Comparison of ENCODE assay signal across 8 cellular contexts in the genomic region with DNA sequence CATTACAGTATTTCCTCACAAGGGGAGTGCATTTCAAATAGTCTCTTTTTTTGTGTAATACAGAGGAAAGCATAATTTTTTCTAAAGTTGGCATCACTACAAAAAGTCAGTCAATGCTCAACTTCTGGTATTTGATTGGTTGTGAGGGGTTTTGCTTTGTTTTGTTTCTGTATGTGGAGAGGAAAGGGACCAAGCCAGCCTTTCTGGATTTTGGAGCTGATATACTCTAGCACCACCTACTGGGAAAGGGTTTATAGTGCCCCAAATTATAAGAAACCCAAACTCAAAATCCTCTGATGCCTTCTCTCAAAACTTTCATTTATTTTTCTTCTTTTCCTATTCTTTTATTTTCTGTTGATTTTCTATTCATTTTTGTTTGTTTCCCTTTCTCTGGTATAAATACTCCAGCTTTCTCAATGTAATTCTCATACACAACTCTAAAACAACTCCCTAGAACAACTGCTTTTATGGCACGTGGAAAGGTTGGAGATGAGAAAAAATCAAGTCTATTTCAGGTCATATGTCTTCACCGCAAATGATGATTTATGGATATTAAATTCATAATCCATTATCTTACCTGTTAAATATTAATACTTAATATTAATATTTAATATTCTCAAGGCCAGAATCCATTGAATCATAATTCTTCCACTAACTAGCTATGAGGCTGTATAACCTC.
A peak's percentile ranks its signal among the peaks of the same experiment; 100 is the strongest.
DNase-seq lines count a peak whose midpoint lies in the region; ATAC-seq, FAIRE-seq and TF ChIP-seq lines count a peak whose summit lies in the region.

No MANE protein-coding gene starts in this region.

- peak; percentile 94 for TF ChIP-seq CTCF in A549 (IDR thresholded peaks at IDR 0.05)
- peak; percentile 55 for TF ChIP-seq CTCF in GM12875 (IDR thresholded peaks at IDR 0.05; ENCODE audit: borderline replicate concordance, insufficient read depth, low read depth, low read length)
- peak; percentile 74 for TF ChIP-seq CTCF in osteoblast (IDR thresholded peaks at IDR 0.05; ENCODE audit: extremely low read depth, low read depth, low read length)

- no peaks in the 10 kb centered on the region for H3K79me2 ChIP-seq in osteoblast (ENCODE audit: insufficient read depth, low read length)

- CTCF ChIA-PET in A549 (lab: Yijun Ruan, JAX): interaction anchor here (0.7 to 6.4 kb wide), 34 partner anchors 8 to 1043 kb away, joined by 3 to 54 read pairs (median 4); no protein-coding TSS in a partner anchor

- peak; percentile 97 for FAIRE-seq in A549 (lab: Jason Lieb, UNC)

- ATAC-seq in A549 (peak; percentile 58 to 61; a peak in 5 of 6 replicates), HG02623 (IDR thresholded peaks at IDR 0.05; ENCODE audit: unreplicated experiment) (no peak)

- peak; percentile 94 to 95 for TF ChIP-seq RAD21 in A549 (conservative IDR thresholded peaks at IDR 0.05 in 1 of 2, IDR thresholded peaks at IDR 0.05 in 1 of 2)

- TF ChIP-seq EP300 in A549 (IDR thresholded peaks at IDR 0.05): no peak

- 9% methylated on average over 2 of the region's 2 CpGs for WGBS in A549 (ENCODE audit: missing lambda C conversion rate)

- no peak for TF ChIP-seq POLR2A in A549 (IDR thresholded peaks at IDR 0.05; ENCODE audit: low read length)

- H3K27me3 ChIP-seq in SJCRH30: no peaks in the 10 kb centered on the region
- H3K27me3 ChIP-seq in osteoblast (ENCODE audit: insufficient read depth, low read length): peaks cover 13% of the 10 kb centered on the region

- no peaks in the 10 kb centered on the region for H4K20me1 ChIP-seq in osteoblast (ENCODE audit: insufficient read depth, low read length)

- peaks cover 80% of the 10 kb centered on the region for H3K4me1 ChIP-seq in A549
- H3K4me1 ChIP-seq in SJCRH30: no peaks in the 10 kb centered on the region
- no peaks in the 10 kb centered on the region for H3K4me1 ChIP-seq in osteoblast (ENCODE audit: insufficient read depth, low read length)

- DNase-seq in A549 (ENCODE audit: low read depth in 1 of 2, low spot score in 1 of 2) (peak; percentile 49 to 92), HuH-7.5 (ENCODE audit: low spot score) (peak; percentile 25), SJCRH30 (peak; percentile 16 to 65), fibroblast of gingiva (ENCODE audit: low read depth) (peak; percentile 56), osteoblast (ENCODE audit: insufficient read length, low spot score, missing footprints) (peak; percentile 30), NK-92 (lab: John Stamatoyannopoulos, UW; ENCODE audit: unreplicated experiment) (no peak)

- peak overlapping the region; percentile 84 for H3K4me2 ChIP-seq in A549
- H3K4me2 ChIP-seq in osteoblast (ENCODE audit: insufficient read depth, low read length): no peak overlapping the region

- no peaks in the 10 kb centered on the region; the same call in 2 of the 3 replicates for H3K9me3 ChIP-seq in A549
- no peaks in the 10 kb centered on the region for H3K9me3 ChIP-seq in SJCRH30 (replicated peaks)
- H3K9me3 ChIP-seq in osteoblast (ENCODE audit: low read depth, low read length): no peaks in the 10 kb centered on the region

- H3K4me3 ChIP-seq in A549 (no peak overlapping the region), GM12875 (ENCODE audit: low read depth, low read length) (no peak overlapping the region), SJCRH30 (no peak overlapping the region), osteoblast (ENCODE audit: insufficient read depth, low read length) (no peak overlapping the region)

- no peak overlapping the region for H2AFZ ChIP-seq in osteoblast (ENCODE audit: low read length)

- H3K27ac ChIP-seq in A549: peak overlapping the region; percentile 82 to 94
- H3K27ac ChIP-seq in SJCRH30: no peak overlapping the region
- no peak overlapping the region for H3K27ac ChIP-seq in osteoblast (ENCODE audit: low read depth, low read length)

- no peaks in the 10 kb centered on the region for H3K36me3 ChIP-seq in SJCRH30
- H3K36me3 ChIP-seq in osteoblast (ENCODE audit: insufficient read depth, low read length): no peaks in the 10 kb centered on the region

- POLR2A ChIA-PET in A549 (lab: Yijun Ruan, JAX): interaction anchor here (1.3 kb wide), 1 partner anchor 134 kb away, joined by 5 read pairs; no protein-coding TSS in a partner anchor

TF ChIP-seq in A549, 52 proteins besides CTCF, POLR2A, EP300 and RAD21 (continues in another document):
- TF ChIP-seq, protein P1, sequence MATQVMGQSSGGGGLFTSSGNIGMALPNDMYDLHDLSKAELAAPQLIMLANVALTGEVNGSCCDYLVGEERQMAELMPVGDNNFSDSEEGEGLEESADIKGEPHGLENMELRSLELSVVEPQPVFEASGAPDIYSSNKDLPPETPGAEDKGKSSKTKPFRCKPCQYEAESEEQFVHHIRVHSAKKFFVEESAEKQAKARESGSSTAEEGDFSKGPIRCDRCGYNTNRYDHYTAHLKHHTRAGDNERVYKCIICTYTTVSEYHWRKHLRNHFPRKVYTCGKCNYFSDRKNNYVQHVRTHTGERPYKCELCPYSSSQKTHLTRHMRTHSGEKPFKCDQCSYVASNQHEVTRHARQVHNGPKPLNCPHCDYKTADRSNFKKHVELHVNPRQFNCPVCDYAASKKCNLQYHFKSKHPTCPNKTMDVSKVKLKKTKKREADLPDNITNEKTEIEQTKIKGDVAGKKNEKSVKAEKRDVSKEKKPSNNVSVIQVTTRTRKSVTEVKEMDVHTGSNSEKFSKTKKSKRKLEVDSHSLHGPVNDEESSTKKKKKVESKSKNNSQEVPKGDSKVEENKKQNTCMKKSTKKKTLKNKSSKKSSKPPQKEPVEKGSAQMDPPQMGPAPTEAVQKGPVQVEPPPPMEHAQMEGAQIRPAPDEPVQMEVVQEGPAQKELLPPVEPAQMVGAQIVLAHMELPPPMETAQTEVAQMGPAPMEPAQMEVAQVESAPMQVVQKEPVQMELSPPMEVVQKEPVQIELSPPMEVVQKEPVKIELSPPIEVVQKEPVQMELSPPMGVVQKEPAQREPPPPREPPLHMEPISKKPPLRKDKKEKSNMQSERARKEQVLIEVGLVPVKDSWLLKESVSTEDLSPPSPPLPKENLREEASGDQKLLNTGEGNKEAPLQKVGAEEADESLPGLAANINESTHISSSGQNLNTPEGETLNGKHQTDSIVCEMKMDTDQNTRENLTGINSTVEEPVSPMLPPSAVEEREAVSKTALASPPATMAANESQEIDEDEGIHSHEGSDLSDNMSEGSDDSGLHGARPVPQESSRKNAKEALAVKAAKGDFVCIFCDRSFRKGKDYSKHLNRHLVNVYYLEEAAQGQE (IDR thresholded peaks at IDR 0.05): no peak
- TF ChIP-seq, protein P2, sequence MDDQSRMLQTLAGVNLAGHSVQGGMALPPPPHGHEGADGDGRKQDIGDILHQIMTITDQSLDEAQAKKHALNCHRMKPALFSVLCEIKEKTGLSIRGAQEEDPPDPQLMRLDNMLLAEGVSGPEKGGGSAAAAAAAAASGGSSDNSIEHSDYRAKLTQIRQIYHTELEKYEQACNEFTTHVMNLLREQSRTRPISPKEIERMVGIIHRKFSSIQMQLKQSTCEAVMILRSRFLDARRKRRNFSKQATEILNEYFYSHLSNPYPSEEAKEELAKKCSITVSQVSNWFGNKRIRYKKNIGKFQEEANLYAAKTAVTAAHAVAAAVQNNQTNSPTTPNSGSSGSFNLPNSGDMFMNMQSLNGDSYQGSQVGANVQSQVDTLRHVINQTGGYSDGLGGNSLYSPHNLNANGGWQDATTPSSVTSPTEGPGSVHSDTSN (IDR thresholded peaks at IDR 0.05): no peak
- TF ChIP-seq, protein P3, sequence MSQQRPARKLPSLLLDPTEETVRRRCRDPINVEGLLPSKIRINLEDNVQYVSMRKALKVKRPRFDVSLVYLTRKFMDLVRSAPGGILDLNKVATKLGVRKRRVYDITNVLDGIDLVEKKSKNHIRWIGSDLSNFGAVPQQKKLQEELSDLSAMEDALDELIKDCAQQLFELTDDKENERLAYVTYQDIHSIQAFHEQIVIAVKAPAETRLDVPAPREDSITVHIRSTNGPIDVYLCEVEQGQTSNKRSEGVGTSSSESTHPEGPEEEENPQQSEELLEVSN (IDR thresholded peaks at IDR 0.05; ENCODE audit: borderline replicate concordance, low read depth): no peak
- TF ChIP-seq RCOR1 (IDR thresholded peaks at IDR 0.05; ENCODE audit: low read depth, low read length): no peak
- TF ChIP-seq HDAC2 (IDR thresholded peaks at IDR 0.05): no peak
- no peak for TF ChIP-seq FOSL2 (IDR thresholded peaks at IDR 0.05)
- no peak for TF ChIP-seq FOSL2 (CRISPR knock-in tag; IDR thresholded peaks at IDR 0.05)
- TF ChIP-seq MAFK (IDR thresholded peaks at IDR 0.05; ENCODE audit: partially characterized antibody): no peak
- no peak for TF ChIP-seq ZFP36 (IDR thresholded peaks at IDR 0.05; ENCODE audit: borderline replicate concordance, partially characterized antibody)
- no peak; the same call in 1 of the 2 replicates for TF ChIP-seq HOXB13 (CRISPR knock-in tag; IDR thresholded peaks at IDR 0.05; ENCODE audit: low read depth)
- TF ChIP-seq KDM1A (IDR thresholded peaks at IDR 0.05; ENCODE audit: low read depth): no peak
- no peak for TF ChIP-seq MAZ (IDR thresholded peaks at IDR 0.05; ENCODE audit: borderline replicate concordance, low read depth, low read length)
- TF ChIP-seq, protein P4, sequence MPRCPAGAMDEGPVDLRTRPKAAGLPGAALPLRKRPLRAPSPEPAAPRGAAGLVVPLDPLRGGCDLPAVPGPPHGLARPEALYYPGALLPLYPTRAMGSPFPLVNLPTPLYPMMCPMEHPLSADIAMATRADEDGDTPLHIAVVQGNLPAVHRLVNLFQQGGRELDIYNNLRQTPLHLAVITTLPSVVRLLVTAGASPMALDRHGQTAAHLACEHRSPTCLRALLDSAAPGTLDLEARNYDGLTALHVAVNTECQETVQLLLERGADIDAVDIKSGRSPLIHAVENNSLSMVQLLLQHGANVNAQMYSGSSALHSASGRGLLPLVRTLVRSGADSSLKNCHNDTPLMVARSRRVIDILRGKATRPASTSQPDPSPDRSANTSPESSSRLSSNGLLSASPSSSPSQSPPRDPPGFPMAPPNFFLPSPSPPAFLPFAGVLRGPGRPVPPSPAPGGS (IDR thresholded peaks at IDR 0.05): no peak
- no peak for TF ChIP-seq ZSCAN20 (CRISPR knock-in tag; IDR thresholded peaks at IDR 0.05)
- no peak for TF ChIP-seq NR3C1 (IDR thresholded peaks at IDR 0.05)
- no peak for TF ChIP-seq BHLHE40 (IDR thresholded peaks at IDR 0.05; ENCODE audit: low read depth, low read length)
- TF ChIP-seq KDM5A (IDR thresholded peaks at IDR 0.05): no peak
- TF ChIP-seq ZNF302 (CRISPR knock-in tag; IDR thresholded peaks at IDR 0.05): no peak
- no peak for TF ChIP-seq CHD2 (IDR thresholded peaks at IDR 0.05; ENCODE audit: low read length, partially characterized antibody)
- no peak for TF ChIP-seq ESRRA (IDR thresholded peaks at IDR 0.05; ENCODE audit: borderline replicate concordance, low read length)
- no peak for TF ChIP-seq FOXS1 (CRISPR knock-in tag; IDR thresholded peaks at IDR 0.05)
- TF ChIP-seq RFX5 (IDR thresholded peaks at IDR 0.05): no peak
- TF ChIP-seq TFCP2L1 (CRISPR knock-in tag; IDR thresholded peaks at IDR 0.05): no peak
- no peak for TF ChIP-seq MYC (IDR thresholded peaks at IDR 0.05; ENCODE audit: borderline replicate concordance, low read length)
- no peak for TF ChIP-seq CBX2 (IDR thresholded peaks at IDR 0.05; ENCODE audit: borderline replicate concordance, low read depth)

Comparison
In these comparisons a context has a peak if more than half of its experiments do, and no peak if none do; other contexts are left out.
1. H3K27ac ChIP-seq: peak in A549 (2 of 2); none in SJCRH30 (single experiment) and osteoblast (single experiment).
2. Peak in every context shown above with its lines, with median percentiles within 50 percentile points of each other: CTCF ChIP-seq.